Comparison of ENCODE assay signal across 27 cellular contexts in the genomic region with DNA sequence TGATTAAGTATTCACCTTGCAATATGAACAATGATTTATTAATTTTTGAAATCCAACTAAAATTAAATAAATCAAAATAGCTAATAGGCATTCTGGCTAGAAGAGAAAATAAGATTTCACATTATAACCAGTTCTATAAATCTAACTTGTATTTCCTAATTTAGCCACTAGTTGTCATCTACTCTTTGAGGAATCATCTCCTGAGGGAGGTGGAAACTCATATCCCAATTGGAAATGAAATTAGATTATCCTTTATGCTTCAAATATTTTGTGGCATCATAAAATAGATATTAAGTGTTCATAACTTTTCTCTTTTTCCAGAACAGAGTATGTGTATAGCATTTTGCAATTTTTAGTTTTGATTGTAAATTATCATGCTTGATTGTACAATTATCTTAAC.
A peak's percentile ranks its signal among the peaks of the same experiment; 100 is the strongest.
DNase-seq lines count a peak whose midpoint lies in the region; TF ChIP-seq lines count a peak whose summit lies in the region.
"Had no signal": no experiment of that assay in that cellular context is flagged by ENCODE, and none has a peak within 500 bp of the region (broad histone marks: within the 10 kb centered on the region; RNA-seq: fewer than 3 reads in every experiment).

No MANE protein-coding gene starts in this region.

- DNase-seq in DMS 273 (lab: John Stamatoyannopoulos, UW; ENCODE audit: unreplicated experiment): peak; percentile 35
- no peak for DNase-seq in DMS 273 treated with DMSO at 0.1 percent for 48 hours (lab: John Stamatoyannopoulos, UW)
- peak; percentile 31 for DNase-seq in RKO (ENCODE audit: low spot score)
- DNase-seq in fibroblast of mammary gland (ENCODE audit: low read depth): no peak
- DNase-seq in retinal pigment epithelial cell (ENCODE audit: low read depth): no peak
- no peak for DNase-seq in NK-92 (lab: John Stamatoyannopoulos, UW; ENCODE audit: unreplicated experiment)
- DNase-seq in hippocampal formation (lab: John Stamatoyannopoulos, UW): no peak
- no peak for DNase-seq in activated naive CD4-positive, alpha-beta T cell treated with anti-CD3 and anti-CD28 coated beads, Interleukin-2, amount 50 U/mL, for 16 hours
- DNase-seq: 8988T; activated CD4-positive, alpha-beta T cell treated with anti-CD3 and anti-CD28 coated beads for 48 hours; activated gamma-delta T cell treated with Interleukin-2 at 50 U/mL for 16 hours; activated T-cell treated with anti-CD3 and anti-CD28 coated beads, Interleukin-2, amount 50 U/mL, for 1 hour; AML-193; CD4-positive, alpha-beta memory T cell; erythroblast; foreskin melanocyte; hypothalamus; immature natural killer cell; NCI-H1105 treated with DMSO at 0.1 percent for 48 hours; NCI-H1930; NCI-H2227 treated with DMSO at 0.1 percent for 48 hours; posterior cingulate gyrus; sigmoid colon; stimulated activated naive CD4-positive, alpha-beta T cell treated with Interleukin-2 at 50 U/mL for 16 hours; T-helper 9 cell; testis had no signal

- H3K4me3 ChIP-seq in fibroblast of mammary gland (ENCODE audit: control insufficient read depth, low read depth, low read length): no peak overlapping the region
- no peak overlapping the region for H3K4me3 ChIP-seq in retinal pigment epithelial cell (ENCODE audit: low read length)
- H3K4me3 ChIP-seq: K562, sigmoid colon, testis had no signal

- TF ChIP-seq CTCF in fibroblast of mammary gland (conservative IDR thresholded peaks at IDR 0.05; ENCODE audit: control insufficient read depth, insufficient read depth, low read depth, low read length) (peak; percentile 18), retinal pigment epithelial cell (conservative IDR thresholded peaks at IDR 0.05; ENCODE audit: low read depth, low read length) (peak; percentile 16)

Comparison
In these comparisons a context has a peak if more than half of its experiments do, and no peak if none do; other contexts are left out.
1. DNase-seq: peak in DMS 273 (single experiment) and RKO (single experiment); none in DMS 273 treated with DMSO at 0.1 percent for 48 hours (single experiment), fibroblast of mammary gland (single experiment), retinal pigment epithelial cell (single experiment), NK-92 (single experiment), hippocampal formation (0 of 2) and activated naive CD4-positive, alpha-beta T cell treated with anti-CD3 and anti-CD28 coated beads, Interleukin-2, amount 50 U/mL, for 16 hours (single experiment).